1 cellular context compared by ENCODE assay signal in genomic region chr5:133051547-133052316, GRCh38.
A peak's percentile ranks its signal among the peaks of the same experiment; 100 is the strongest.
TF ChIP-seq lines count a peak whose summit lies in the region.

HSPA4 (plus strand) TSS chr5:133052013; CDS start chr5:133052251, 238 bp downstream.

TF ChIP-seq in GM12878, 131 proteins besides CTCF, POLR2A, EP300 and RAD21 (continued from another document):
- TF ChIP-seq EED (IDR thresholded peaks at IDR 0.05; ENCODE audit: low read depth) (no peak), BCLAF1 (IDR thresholded peaks at IDR 0.05) (no peak), E4F1 (IDR thresholded peaks at IDR 0.05; ENCODE audit: borderline replicate concordance, partially characterized antibody) (no peak), CEBPZ (IDR thresholded peaks at IDR 0.05; ENCODE audit: low read depth, low read length) (no peak), POLR2AphosphoS2 (IDR thresholded peaks at IDR 0.05; ENCODE audit: low read depth, low read length) (peak; percentile 91), BCL11A (IDR thresholded peaks at IDR 0.05; ENCODE audit: low read depth, low read length) (no peak), USF2 (IDR thresholded peaks at IDR 0.05; ENCODE audit: borderline replicate concordance, low read depth, low read length) (no peak), CBX5 (IDR thresholded peaks at IDR 0.05; ENCODE audit: low read depth) (no peak), SMAD5 (IDR thresholded peaks at IDR 0.05; ENCODE audit: low read depth) (peak; percentile 95), GATAD2B (conservative IDR thresholded peaks at IDR 0.05; ENCODE audit: low read depth) (peak; percentile 61; the same call in 1 of the 2 replicates), SMAD1 (IDR thresholded peaks at IDR 0.05; ENCODE audit: low read depth, partially characterized antibody) (peak; percentile 58), ATF7 (IDR thresholded peaks at IDR 0.05; ENCODE audit: low read depth) (peak; percentile 84; the same call in 1 of the 2 replicates), MEF2B (IDR thresholded peaks at IDR 0.05; ENCODE audit: partially characterized antibody, poor library complexity, severe bottlenecking) (no peak), ZNF592 (IDR thresholded peaks at IDR 0.05) (no peak), ZNF274 (IDR thresholded peaks at IDR 0.05; ENCODE audit: insufficient read depth, insufficient read length) (no peak), WRNIP1 (IDR thresholded peaks at IDR 0.05; ENCODE audit: borderline replicate concordance, low read depth, low read length) (no peak), HCFC1 (IDR thresholded peaks at IDR 0.05; ENCODE audit: low read length) (peak; percentile 51; the same call in 1 of the 2 replicates), SUPT20H (IDR thresholded peaks at IDR 0.05; ENCODE audit: borderline replicate concordance, control insufficient read depth, low read depth, low read length) (no peak), IRF3 (IDR thresholded peaks at IDR 0.05) (no peak), IRF5 (IDR thresholded peaks at IDR 0.05; ENCODE audit: borderline replicate concordance) (peak; percentile 89), CEBPB (IDR thresholded peaks at IDR 0.05; ENCODE audit: borderline replicate concordance in 1 of 2, low read depth in 2 of 2, low read length in 2 of 2) (no peak), NFXL1 (IDR thresholded peaks at IDR 0.05; ENCODE audit: borderline replicate concordance) (no peak), ZBTB40 (IDR thresholded peaks at IDR 0.05; ENCODE audit: borderline replicate concordance) (peak; percentile 93), CREB1 (IDR thresholded peaks at IDR 0.05; ENCODE audit: low read depth) (peak; percentile 97), IKZF1 (conservative IDR thresholded peaks at IDR 0.05) (peak; percentile 70), JUNB (IDR thresholded peaks at IDR 0.05) (no peak), NR2C2 (IDR thresholded peaks at IDR 0.05; ENCODE audit: borderline replicate concordance, control insufficient read depth, insufficient read length, low read depth) (no peak), CREM (IDR thresholded peaks at IDR 0.05; ENCODE audit: low read depth) (peak; percentile 93), TCF3 (IDR thresholded peaks at IDR 0.05; ENCODE audit: borderline replicate concordance, insufficient read depth, low read depth, low read length) (no peak), JUND (IDR thresholded peaks at IDR 0.05; ENCODE audit: low read depth, low read length) (no peak), BHLHE40 (IDR thresholded peaks at IDR 0.05; ENCODE audit: borderline replicate concordance in 1 of 2, low read depth in 2 of 2, low read length in 1 of 2) (peak; percentile 9 to 34; a peak in 1 of 4 replicates), YBX1 (IDR thresholded peaks at IDR 0.05) (no peak), ASH2L (IDR thresholded peaks at IDR 0.05; ENCODE audit: borderline replicate concordance, low read depth) (no peak), NBN (IDR thresholded peaks at IDR 0.05) (peak; percentile 85; the same call in 1 of the 2 replicates)
